Comparison of ENCODE assay signal across 1 cellular context in genomic region chr4:182938213-182938645, GRCh38.
TF ChIP-seq lines count a peak whose summit lies in the region.

No MANE protein-coding gene starts in this region.

TF ChIP-seq in HepG2, 621 proteins besides CTCF, POLR2A, EP300 and RAD21 (continued from another document and continues in another):
- 0 out of 2 replicates have a peak, but pooled peaks have one; percentile 32 for TF ChIP-seq ZNF280B (CRISPR knock-in tag; IDR thresholded peaks at IDR 0.05; ENCODE audit: borderline replicate concordance)
- TF ChIP-seq HOXA3 (CRISPR knock-in tag; IDR thresholded peaks at IDR 0.05) = peak; percentile 25; the same call in 1 of the 2 replicates
- 0 out of 2 replicates have a peak, but pooled peaks have one; percentile 40 for TF ChIP-seq RELA (CRISPR knock-in tag; IDR thresholded peaks at IDR 0.05)
- no peak for TF ChIP-seq ZC3H4 (CRISPR knock-in tag; IDR thresholded peaks at IDR 0.05; ENCODE audit: borderline replicate concordance)
- TF ChIP-seq JDP2 (CRISPR knock-in tag; IDR thresholded peaks at IDR 0.05; ENCODE audit: borderline replicate concordance) = no peak
- TF ChIP-seq ASH2L (IDR thresholded peaks at IDR 0.05; ENCODE audit: insufficient read length, low read depth, low read length) = peak; percentile 31
- peak; percentile 68 for TF ChIP-seq XRCC5 (optimal IDR thresholded peaks at IDR 0.05; ENCODE audit: low read length)
- TF ChIP-seq ZNF768 (CRISPR knock-in tag; IDR thresholded peaks at IDR 0.05) = peak; percentile 64; the same call in 1 of the 2 replicates
- 0 out of 2 replicates have a peak, but pooled peaks have one; percentile 24 for TF ChIP-seq ZBTB7B (CRISPR knock-in tag; IDR thresholded peaks at IDR 0.05)
- TF ChIP-seq ZNF780A (CRISPR knock-in tag; IDR thresholded peaks at IDR 0.05) = no peak
- TF ChIP-seq ZZZ3 (CRISPR knock-in tag; IDR thresholded peaks at IDR 0.05; ENCODE audit: borderline replicate concordance) = no peak
- peak; percentile 55; the same call in 1 of the 2 replicates for TF ChIP-seq CCDC6 (CRISPR knock-in tag; IDR thresholded peaks at IDR 0.05)
- peak; percentile 51; the same call in 1 of the 2 replicates for TF ChIP-seq TFDP2 (CRISPR knock-in tag; IDR thresholded peaks at IDR 0.05)
- TF ChIP-seq TFDP1 (CRISPR knock-in tag; IDR thresholded peaks at IDR 0.05; ENCODE audit: borderline replicate concordance) = peak; percentile 70; the same call in 1 of the 2 replicates
- TF ChIP-seq KLF9 (CRISPR knock-in tag; IDR thresholded peaks at IDR 0.05; ENCODE audit: low read depth) = no peak
- 0 out of 2 replicates have a peak, but pooled peaks have one; percentile 36 for TF ChIP-seq HNF1B (CRISPR knock-in tag; IDR thresholded peaks at IDR 0.05)
- peak; percentile 39; the same call in 1 of the 2 replicates for TF ChIP-seq HNF4A (CRISPR knock-in tag; IDR thresholded peaks at IDR 0.05)
- TF ChIP-seq NR2F1 (CRISPR knock-in tag; IDR thresholded peaks at IDR 0.05) = peak in 1 of 2 experiments; percentile 29; a peak in 1 of 4 replicates
- TF ChIP-seq SOX13 (IDR thresholded peaks at IDR 0.05) = no peak
- TF ChIP-seq SOX13 (CRISPR knock-in tag; conservative IDR thresholded peaks at IDR 0.05 in 1 of 2, IDR thresholded peaks at IDR 0.05 in 1 of 2) = 0 out of 4 replicates have a peak, but pooled peaks of 1 of the 2 experiments have one; percentile 7
- TF ChIP-seq RXRA (CRISPR knock-in tag; IDR thresholded peaks at IDR 0.05) = peak; percentile 48; the same call in 1 of the 2 replicates
- TF ChIP-seq EZH2 (conservative IDR thresholded peaks at IDR 0.05; ENCODE audit: low read depth, low read length) = no peak
- peak; percentile 41; the same call in 1 of the 2 replicates for TF ChIP-seq GABPB1 (CRISPR knock-in tag; IDR thresholded peaks at IDR 0.05)
- peak; percentile 30; the same call in 1 of the 2 replicates for TF ChIP-seq RXRB (CRISPR knock-in tag; IDR thresholded peaks at IDR 0.05; ENCODE audit: borderline replicate concordance)
- TF ChIP-seq NR0B2 (CRISPR knock-in tag; IDR thresholded peaks at IDR 0.05) = no peak
- peak; percentile 57; the same call in 1 of the 2 replicates for TF ChIP-seq HIC2 (CRISPR knock-in tag; IDR thresholded peaks at IDR 0.05; ENCODE audit: low read depth)
- TF ChIP-seq BHLHE40 (IDR thresholded peaks at IDR 0.05; ENCODE audit: low read length) = peak; percentile 76
- peak; percentile 45; the same call in 1 of the 2 replicates for TF ChIP-seq THRA (CRISPR knock-in tag; IDR thresholded peaks at IDR 0.05; ENCODE audit: borderline replicate concordance)
- TF ChIP-seq ZNF710 (CRISPR knock-in tag; IDR thresholded peaks at IDR 0.05; ENCODE audit: borderline replicate concordance) = no peak
- no peak for TF ChIP-seq TARDBP (CRISPR knock-in tag; IDR thresholded peaks at IDR 0.05)
- TF ChIP-seq KAT8 (CRISPR knock-in tag; IDR thresholded peaks at IDR 0.05) = 0 out of 2 replicates have a peak, but pooled peaks have one; percentile 24
- TF ChIP-seq HMGXB4 (CRISPR knock-in tag; IDR thresholded peaks at IDR 0.05; ENCODE audit: borderline replicate concordance in 1 of 2, low read depth in 1 of 2) = peak; percentile 39 to 62; a peak in 1 of 4 replicates
- TF ChIP-seq ZNF335 (CRISPR knock-in tag; IDR thresholded peaks at IDR 0.05) = no peak
- TF ChIP-seq HMGXB3 (CRISPR knock-in tag; IDR thresholded peaks at IDR 0.05; ENCODE audit: borderline replicate concordance) = 0 out of 2 replicates have a peak, but pooled peaks have one; percentile 24
- TF ChIP-seq IRF2 (CRISPR knock-in tag; IDR thresholded peaks at IDR 0.05) = peak; percentile 42; the same call in 1 of the 2 replicates
- no peak; the same call in 1 of the 2 replicates for TF ChIP-seq NR2F6 (IDR thresholded peaks at IDR 0.05)
- peak; percentile 50; the same call in 1 of the 2 replicates for TF ChIP-seq NR2F6 (CRISPR knock-in tag; IDR thresholded peaks at IDR 0.05)
- TF ChIP-seq CBX5 (CRISPR knock-in tag; IDR thresholded peaks at IDR 0.05; ENCODE audit: borderline replicate concordance) = peak; percentile 53; the same call in 1 of the 2 replicates
- TF ChIP-seq SOX6 (IDR thresholded peaks at IDR 0.05) = no peak
- 0 out of 2 replicates have a peak, but pooled peaks have one; percentile 34 for TF ChIP-seq SOX6 (CRISPR knock-in tag; IDR thresholded peaks at IDR 0.05)
- TF ChIP-seq MAX (IDR thresholded peaks at IDR 0.05) = peak; percentile 81
- TF ChIP-seq KDM6A (CRISPR knock-in tag; IDR thresholded peaks at IDR 0.05; ENCODE audit: low read depth) = no peak
